ENCODE assay signal across 1 cellular context in the genomic region with DNA sequence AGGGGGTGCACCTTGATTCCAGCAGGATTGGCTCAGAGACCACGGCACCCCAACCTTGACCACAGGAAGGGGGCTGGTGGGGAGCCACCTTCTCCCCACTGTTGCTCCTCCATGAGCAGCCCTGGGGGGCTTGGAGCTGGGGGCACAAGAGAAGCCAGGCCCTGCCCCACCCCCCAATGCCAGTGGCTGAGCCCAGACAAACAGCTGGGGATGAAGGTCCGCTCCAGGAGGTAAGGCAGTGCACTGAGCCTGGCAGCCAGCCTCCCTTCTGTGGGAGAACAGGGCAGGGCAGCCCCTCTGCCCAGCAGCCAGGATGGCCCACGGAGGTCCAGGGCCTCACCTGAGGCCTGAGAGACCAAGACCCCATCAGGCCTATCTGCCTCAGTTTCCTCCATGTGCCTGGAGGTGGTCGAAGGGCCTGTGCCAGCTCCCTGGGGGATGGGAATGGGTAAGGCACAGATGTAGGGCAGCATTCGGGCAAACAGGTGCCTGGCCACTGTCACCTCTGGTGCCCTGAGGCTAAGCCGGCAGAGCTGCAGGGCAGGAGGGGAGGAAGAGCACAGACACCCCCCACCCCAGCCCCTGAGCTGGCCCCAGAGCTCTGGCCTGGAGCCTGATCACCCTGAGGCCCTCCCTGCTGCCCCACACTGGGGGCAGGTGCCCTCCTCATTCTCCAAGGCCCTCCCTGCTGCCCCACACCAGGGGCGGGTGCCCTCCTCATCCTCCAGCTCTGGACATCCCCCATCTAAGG.
TF ChIP-seq lines count a peak whose summit lies in the region.

No MANE protein-coding gene starts in this region.

TF ChIP-seq in HepG2, 621 proteins besides CTCF, POLR2A, EP300 and RAD21 (continued from another document and continues in another):
- TF ChIP-seq, protein P1, sequence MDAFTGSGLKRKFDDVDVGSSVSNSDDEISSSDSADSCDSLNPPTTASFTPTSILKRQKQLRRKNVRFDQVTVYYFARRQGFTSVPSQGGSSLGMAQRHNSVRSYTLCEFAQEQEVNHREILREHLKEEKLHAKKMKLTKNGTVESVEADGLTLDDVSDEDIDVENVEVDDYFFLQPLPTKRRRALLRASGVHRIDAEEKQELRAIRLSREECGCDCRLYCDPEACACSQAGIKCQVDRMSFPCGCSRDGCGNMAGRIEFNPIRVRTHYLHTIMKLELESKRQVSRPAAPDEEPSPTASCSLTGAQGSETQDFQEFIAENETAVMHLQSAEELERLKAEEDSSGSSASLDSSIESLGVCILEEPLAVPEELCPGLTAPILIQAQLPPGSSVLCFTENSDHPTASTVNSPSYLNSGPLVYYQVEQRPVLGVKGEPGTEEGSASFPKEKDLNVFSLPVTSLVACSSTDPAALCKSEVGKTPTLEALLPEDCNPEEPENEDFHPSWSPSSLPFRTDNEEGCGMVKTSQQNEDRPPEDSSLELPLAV (CRISPR knock-in tag; conservative IDR thresholded peaks at IDR 0.05; ENCODE audit: low read depth), result no peak
- no peak for TF ChIP-seq ZNF496 (CRISPR knock-in tag; IDR thresholded peaks at IDR 0.05; ENCODE audit: insufficient replicate concordance)
- TF ChIP-seq, protein P2, sequence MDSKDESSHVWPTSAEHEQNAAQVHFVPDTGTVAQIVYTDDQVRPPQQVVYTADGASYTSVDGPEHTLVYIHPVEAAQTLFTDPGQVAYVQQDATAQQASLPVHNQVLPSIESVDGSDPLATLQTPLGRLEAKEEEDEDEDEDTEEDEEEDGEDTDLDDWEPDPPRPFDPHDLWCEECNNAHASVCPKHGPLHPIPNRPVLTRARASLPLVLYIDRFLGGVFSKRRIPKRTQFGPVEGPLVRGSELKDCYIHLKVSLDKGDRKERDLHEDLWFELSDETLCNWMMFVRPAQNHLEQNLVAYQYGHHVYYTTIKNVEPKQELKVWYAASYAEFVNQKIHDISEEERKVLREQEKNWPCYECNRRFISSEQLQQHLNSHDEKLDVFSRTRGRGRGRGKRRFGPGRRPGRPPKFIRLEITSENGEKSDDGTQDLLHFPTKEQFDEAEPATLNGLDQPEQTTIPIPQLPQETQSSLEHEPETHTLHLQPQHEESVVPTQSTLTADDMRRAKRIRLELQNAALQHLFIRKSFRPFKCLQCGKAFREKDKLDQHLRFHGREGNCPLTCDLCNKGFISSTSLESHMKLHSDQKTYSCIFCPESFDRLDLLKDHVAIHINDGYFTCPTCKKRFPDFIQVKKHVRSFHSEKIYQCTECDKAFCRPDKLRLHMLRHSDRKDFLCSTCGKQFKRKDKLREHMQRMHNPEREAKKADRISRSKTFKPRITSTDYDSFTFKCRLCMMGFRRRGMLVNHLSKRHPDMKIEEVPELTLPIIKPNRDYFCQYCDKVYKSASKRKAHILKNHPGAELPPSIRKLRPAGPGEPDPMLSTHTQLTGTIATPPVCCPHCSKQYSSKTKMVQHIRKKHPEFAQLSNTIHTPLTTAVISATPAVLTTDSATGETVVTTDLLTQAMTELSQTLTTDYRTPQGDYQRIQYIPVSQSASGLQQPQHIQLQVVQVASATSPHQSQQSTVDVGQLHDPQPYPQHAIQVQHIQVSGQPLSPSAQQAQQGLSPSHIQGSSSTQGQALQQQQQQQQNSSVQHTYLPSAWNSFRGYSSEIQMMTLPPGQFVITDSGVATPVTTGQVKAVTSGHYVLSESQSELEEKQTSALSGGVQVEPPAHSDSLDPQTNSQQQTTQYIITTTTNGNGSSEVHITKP (CRISPR knock-in tag; IDR thresholded peaks at IDR 0.05; ENCODE audit: low read depth), result peak; percentile 99
- TF ChIP-seq, protein P3, sequence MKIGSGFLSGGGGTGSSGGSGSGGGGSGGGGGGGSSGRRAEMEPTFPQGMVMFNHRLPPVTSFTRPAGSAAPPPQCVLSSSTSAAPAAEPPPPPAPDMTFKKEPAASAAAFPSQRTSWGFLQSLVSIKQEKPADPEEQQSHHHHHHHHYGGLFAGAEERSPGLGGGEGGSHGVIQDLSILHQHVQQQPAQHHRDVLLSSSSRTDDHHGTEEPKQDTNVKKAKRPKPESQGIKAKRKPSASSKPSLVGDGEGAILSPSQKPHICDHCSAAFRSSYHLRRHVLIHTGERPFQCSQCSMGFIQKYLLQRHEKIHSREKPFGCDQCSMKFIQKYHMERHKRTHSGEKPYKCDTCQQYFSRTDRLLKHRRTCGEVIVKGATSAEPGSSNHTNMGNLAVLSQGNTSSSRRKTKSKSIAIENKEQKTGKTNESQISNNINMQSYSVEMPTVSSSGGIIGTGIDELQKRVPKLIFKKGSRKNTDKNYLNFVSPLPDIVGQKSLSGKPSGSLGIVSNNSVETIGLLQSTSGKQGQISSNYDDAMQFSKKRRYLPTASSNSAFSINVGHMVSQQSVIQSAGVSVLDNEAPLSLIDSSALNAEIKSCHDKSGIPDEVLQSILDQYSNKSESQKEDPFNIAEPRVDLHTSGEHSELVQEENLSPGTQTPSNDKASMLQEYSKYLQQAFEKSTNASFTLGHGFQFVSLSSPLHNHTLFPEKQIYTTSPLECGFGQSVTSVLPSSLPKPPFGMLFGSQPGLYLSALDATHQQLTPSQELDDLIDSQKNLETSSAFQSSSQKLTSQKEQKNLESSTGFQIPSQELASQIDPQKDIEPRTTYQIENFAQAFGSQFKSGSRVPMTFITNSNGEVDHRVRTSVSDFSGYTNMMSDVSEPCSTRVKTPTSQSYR (CRISPR knock-in tag; IDR thresholded peaks at IDR 0.05; ENCODE audit: borderline replicate concordance), result peak; percentile 54; the same call in 1 of the 2 replicates
- no peak for TF ChIP-seq SP140L (CRISPR knock-in tag; IDR thresholded peaks at IDR 0.05; ENCODE audit: borderline replicate concordance)
- TF ChIP-seq NR2F6 (IDR thresholded peaks at IDR 0.05), result no peak
- no peak for TF ChIP-seq NR2F6 (CRISPR knock-in tag; IDR thresholded peaks at IDR 0.05)
- no peak; the same call in 1 of the 2 replicates for TF ChIP-seq ZSCAN25 (CRISPR knock-in tag; IDR thresholded peaks at IDR 0.05)
- no peak for TF ChIP-seq ZNF883 (CRISPR knock-in tag; IDR thresholded peaks at IDR 0.05; ENCODE audit: not compliant biosample characterization)
- no peak for TF ChIP-seq ZNF83 (CRISPR knock-in tag; IDR thresholded peaks at IDR 0.05; ENCODE audit: borderline replicate concordance)
- TF ChIP-seq SIN3A (IDR thresholded peaks at IDR 0.05; ENCODE audit: borderline replicate concordance, low read depth, low read length), result no peak
- TF ChIP-seq AGO2 (optimal IDR thresholded peaks at IDR 0.05; ENCODE audit: low read depth, low read length), result peak; percentile 41
- TF ChIP-seq THYN1 (CRISPR knock-in tag; IDR thresholded peaks at IDR 0.05; ENCODE audit: borderline replicate concordance, low read depth), result no peak
- TF ChIP-seq PAWR (CRISPR knock-in tag; IDR thresholded peaks at IDR 0.05; ENCODE audit: borderline replicate concordance), result 0 out of 2 replicates have a peak, but pooled peaks have one; percentile 49
- no peak for TF ChIP-seq ATRX (CRISPR knock-in tag; IDR thresholded peaks at IDR 0.05; ENCODE audit: borderline replicate concordance)
- no peak for TF ChIP-seq HCFC1 (IDR thresholded peaks at IDR 0.05; ENCODE audit: low read depth, low read length)
- TF ChIP-seq, protein P4, sequence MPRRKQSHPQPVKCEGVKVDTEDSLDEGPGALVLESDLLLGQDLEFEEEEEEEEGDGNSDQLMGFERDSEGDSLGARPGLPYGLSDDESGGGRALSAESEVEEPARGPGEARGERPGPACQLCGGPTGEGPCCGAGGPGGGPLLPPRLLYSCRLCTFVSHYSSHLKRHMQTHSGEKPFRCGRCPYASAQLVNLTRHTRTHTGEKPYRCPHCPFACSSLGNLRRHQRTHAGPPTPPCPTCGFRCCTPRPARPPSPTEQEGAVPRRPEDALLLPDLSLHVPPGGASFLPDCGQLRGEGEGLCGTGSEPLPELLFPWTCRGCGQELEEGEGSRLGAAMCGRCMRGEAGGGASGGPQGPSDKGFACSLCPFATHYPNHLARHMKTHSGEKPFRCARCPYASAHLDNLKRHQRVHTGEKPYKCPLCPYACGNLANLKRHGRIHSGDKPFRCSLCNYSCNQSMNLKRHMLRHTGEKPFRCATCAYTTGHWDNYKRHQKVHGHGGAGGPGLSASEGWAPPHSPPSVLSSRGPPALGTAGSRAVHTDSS (CRISPR knock-in tag; conservative IDR thresholded peaks at IDR 0.05), result 0 out of 2 replicates have a peak, but pooled peaks have one; percentile 30
- TF ChIP-seq MAFF (IDR thresholded peaks at IDR 0.05; ENCODE audit: low read depth, low read length), result no peak
- TF ChIP-seq TOE1 (CRISPR knock-in tag; IDR thresholded peaks at IDR 0.05), result no peak
- peak; percentile 6; the same call in 1 of the 2 replicates for TF ChIP-seq ZNF501 (CRISPR knock-in tag; IDR thresholded peaks at IDR 0.05)
- TF ChIP-seq MTF1 (CRISPR knock-in tag; IDR thresholded peaks at IDR 0.05), result no peak
- no peak for TF ChIP-seq SP2 (CRISPR knock-in tag; IDR thresholded peaks at IDR 0.05)
- TF ChIP-seq, protein P5, sequence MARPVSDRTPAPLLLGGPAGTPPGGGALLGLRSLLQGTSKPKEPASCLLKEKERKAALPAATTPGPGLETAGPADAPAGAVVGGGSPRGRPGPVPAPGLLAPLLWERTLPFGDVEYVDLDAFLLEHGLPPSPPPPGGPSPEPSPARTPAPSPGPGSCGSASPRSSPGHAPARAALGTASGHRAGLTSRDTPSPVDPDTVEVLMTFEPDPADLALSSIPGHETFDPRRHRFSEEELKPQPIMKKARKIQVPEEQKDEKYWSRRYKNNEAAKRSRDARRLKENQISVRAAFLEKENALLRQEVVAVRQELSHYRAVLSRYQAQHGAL (CRISPR knock-in tag; IDR thresholded peaks at IDR 0.05; ENCODE audit: not compliant biosample characterization), result no peak
- no peak for TF ChIP-seq ZSCAN21 (CRISPR knock-in tag; IDR thresholded peaks at IDR 0.05; ENCODE audit: borderline replicate concordance)
- TF ChIP-seq, protein P6, sequence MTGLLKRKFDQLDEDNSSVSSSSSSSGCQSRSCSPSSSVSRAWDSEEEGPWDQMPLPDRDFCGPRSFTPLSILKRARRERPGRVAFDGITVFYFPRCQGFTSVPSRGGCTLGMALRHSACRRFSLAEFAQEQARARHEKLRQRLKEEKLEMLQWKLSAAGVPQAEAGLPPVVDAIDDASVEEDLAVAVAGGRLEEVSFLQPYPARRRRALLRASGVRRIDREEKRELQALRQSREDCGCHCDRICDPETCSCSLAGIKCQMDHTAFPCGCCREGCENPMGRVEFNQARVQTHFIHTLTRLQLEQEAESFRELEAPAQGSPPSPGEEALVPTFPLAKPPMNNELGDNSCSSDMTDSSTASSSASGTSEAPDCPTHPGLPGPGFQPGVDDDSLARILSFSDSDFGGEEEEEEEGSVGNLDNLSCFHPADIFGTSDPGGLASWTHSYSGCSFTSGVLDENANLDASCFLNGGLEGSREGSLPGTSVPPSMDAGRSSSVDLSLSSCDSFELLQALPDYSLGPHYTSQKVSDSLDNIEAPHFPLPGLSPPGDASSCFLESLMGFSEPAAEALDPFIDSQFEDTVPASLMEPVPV (CRISPR knock-in tag; IDR thresholded peaks at IDR 0.05), result no peak
- no peak for TF ChIP-seq ZSCAN30 (CRISPR knock-in tag; IDR thresholded peaks at IDR 0.05)
- TF ChIP-seq, protein P7, sequence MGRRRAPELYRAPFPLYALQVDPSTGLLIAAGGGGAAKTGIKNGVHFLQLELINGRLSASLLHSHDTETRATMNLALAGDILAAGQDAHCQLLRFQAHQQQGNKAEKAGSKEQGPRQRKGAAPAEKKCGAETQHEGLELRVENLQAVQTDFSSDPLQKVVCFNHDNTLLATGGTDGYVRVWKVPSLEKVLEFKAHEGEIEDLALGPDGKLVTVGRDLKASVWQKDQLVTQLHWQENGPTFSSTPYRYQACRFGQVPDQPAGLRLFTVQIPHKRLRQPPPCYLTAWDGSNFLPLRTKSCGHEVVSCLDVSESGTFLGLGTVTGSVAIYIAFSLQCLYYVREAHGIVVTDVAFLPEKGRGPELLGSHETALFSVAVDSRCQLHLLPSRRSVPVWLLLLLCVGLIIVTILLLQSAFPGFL (CRISPR knock-in tag; IDR thresholded peaks at IDR 0.05), result no peak
- TF ChIP-seq GABPA (IDR thresholded peaks at IDR 0.05; ENCODE audit: low read depth, low read length), result no peak
- no peak for TF ChIP-seq GABPA (CRISPR knock-in tag; IDR thresholded peaks at IDR 0.05; ENCODE audit: low read depth)
- TF ChIP-seq, protein P8, sequence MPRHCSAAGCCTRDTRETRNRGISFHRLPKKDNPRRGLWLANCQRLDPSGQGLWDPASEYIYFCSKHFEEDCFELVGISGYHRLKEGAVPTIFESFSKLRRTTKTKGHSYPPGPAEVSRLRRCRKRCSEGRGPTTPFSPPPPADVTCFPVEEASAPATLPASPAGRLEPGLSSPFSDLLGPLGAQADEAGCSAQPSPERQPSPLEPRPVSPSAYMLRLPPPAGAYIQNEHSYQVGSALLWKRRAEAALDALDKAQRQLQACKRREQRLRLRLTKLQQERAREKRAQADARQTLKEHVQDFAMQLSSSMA (CRISPR knock-in tag; IDR thresholded peaks at IDR 0.05), result no peak
- no peak for TF ChIP-seq RBM39 (IDR thresholded peaks at IDR 0.05; ENCODE audit: low read depth, low read length, poor library complexity, severe bottlenecking)
- TF ChIP-seq, protein P9, sequence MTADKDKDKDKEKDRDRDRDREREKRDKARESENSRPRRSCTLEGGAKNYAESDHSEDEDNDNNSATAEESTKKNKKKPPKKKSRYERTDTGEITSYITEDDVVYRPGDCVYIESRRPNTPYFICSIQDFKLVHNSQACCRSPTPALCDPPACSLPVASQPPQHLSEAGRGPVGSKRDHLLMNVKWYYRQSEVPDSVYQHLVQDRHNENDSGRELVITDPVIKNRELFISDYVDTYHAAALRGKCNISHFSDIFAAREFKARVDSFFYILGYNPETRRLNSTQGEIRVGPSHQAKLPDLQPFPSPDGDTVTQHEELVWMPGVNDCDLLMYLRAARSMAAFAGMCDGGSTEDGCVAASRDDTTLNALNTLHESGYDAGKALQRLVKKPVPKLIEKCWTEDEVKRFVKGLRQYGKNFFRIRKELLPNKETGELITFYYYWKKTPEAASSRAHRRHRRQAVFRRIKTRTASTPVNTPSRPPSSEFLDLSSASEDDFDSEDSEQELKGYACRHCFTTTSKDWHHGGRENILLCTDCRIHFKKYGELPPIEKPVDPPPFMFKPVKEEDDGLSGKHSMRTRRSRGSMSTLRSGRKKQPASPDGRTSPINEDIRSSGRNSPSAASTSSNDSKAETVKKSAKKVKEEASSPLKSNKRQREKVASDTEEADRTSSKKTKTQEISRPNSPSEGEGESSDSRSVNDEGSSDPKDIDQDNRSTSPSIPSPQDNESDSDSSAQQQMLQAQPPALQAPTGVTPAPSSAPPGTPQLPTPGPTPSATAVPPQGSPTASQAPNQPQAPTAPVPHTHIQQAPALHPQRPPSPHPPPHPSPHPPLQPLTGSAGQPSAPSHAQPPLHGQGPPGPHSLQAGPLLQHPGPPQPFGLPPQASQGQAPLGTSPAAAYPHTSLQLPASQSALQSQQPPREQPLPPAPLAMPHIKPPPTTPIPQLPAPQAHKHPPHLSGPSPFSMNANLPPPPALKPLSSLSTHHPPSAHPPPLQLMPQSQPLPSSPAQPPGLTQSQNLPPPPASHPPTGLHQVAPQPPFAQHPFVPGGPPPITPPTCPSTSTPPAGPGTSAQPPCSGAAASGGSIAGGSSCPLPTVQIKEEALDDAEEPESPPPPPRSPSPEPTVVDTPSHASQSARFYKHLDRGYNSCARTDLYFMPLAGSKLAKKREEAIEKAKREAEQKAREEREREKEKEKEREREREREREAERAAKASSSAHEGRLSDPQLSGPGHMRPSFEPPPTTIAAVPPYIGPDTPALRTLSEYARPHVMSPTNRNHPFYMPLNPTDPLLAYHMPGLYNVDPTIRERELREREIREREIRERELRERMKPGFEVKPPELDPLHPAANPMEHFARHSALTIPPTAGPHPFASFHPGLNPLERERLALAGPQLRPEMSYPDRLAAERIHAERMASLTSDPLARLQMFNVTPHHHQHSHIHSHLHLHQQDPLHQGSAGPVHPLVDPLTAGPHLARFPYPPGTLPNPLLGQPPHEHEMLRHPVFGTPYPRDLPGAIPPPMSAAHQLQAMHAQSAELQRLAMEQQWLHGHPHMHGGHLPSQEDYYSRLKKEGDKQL (CRISPR knock-in tag; IDR thresholded peaks at IDR 0.05; ENCODE audit: low read depth), result no peak
- TF ChIP-seq ZNF260 (CRISPR knock-in tag; IDR thresholded peaks at IDR 0.05; ENCODE audit: borderline replicate concordance, low read depth), result no peak
- peak; percentile 51; the same call in 1 of the 2 replicates for TF ChIP-seq ATF7 (IDR thresholded peaks at IDR 0.05)
- TF ChIP-seq ATF7 (CRISPR knock-in tag; IDR thresholded peaks at IDR 0.05), result no peak
- TF ChIP-seq ZNF235 (CRISPR knock-in tag; IDR thresholded peaks at IDR 0.05; ENCODE audit: borderline replicate concordance), result peak; percentile 68; the same call in 1 of the 2 replicates
